Comparison of ENCODE assay signal across 9 cellular contexts in genomic region chr5:99019812-99020697, GRCh38.
A peak's percentile ranks its signal among the peaks of the same experiment; 100 is the strongest.
DNase-seq lines count a peak whose midpoint lies in the region; ATAC-seq, FAIRE-seq and TF ChIP-seq lines count a peak whose summit lies in the region.
"Had no signal": no experiment of that assay in that cellular context is flagged by ENCODE, and none has a peak within 500 bp of the region (broad histone marks: within the 10 kb centered on the region; RNA-seq: fewer than 3 reads in every experiment).

No MANE protein-coding gene starts in this region.

- no peak overlapping the region for H2BK120ac ChIP-seq in IMR-90 (ENCODE audit: low read depth, low read length)

- H2AK5ac ChIP-seq in IMR-90 (ENCODE audit: low read depth, low read length) = no peak overlapping the region

- H3K4me2 ChIP-seq in IMR-90 (ENCODE audit: low read depth, low read length) (peak overlapping the region; percentile 56; the same call in 1 of the 2 replicates), GM12878 (ENCODE audit: control insufficient read depth, insufficient read depth) (no peak overlapping the region), osteoblast (ENCODE audit: insufficient read depth, low read length) (peak overlapping the region; percentile 67)

- H3K27ac ChIP-seq in IMR-90 (ENCODE audit: insufficient read depth, low read length) (no peak overlapping the region), GM12878 (ENCODE audit: control insufficient read depth, insufficient read depth) (no peak overlapping the region), osteoblast (ENCODE audit: low read depth, low read length) (peak overlapping the region; percentile 35)

- dilution Hi-C loops in IMR-90 (cut with HindIII; ENCODE audit: low sequenced_read_pairs, unreplicated experiment) = no loop called here

- H2AFZ ChIP-seq in IMR-90 (replicated peaks; ENCODE audit: low read length, poor library complexity) = no peak overlapping the region
- H2AFZ ChIP-seq in GM12878 (ENCODE audit: control insufficient read depth, low read depth, low read length) = peak overlapping the region; percentile 3
- no peak overlapping the region for H2AFZ ChIP-seq in osteoblast (ENCODE audit: low read length)

- H2BK15ac ChIP-seq in IMR-90 (ENCODE audit: low read depth, low read length) = no peak overlapping the region

- no peak overlapping the region for H3K23ac ChIP-seq in IMR-90 (ENCODE audit: low read depth, low read length)

- intact Hi-C loops in IMR-90 (cut with micrococcal nuclease) = no loop called here
- intact Hi-C loops in GM12878 (cut with micrococcal nuclease; ENCODE audit: unreplicated experiment) = no loop called here

- H3K4me3 Mint-ChIP-seq in activated T-cell treated with anti-CD3 and anti-CD28 coated beads, Interleukin-2, amount 50 U/mL, for 24 hours = no peak overlapping the region
- H3K4me3 Mint-ChIP-seq: B cell had no signal

- ATAC-seq in IMR-90 (ENCODE audit: low read depth) = peak; percentile 87
- ATAC-seq in GM12878 = peak; percentile 87

- no peak overlapping the region for H4K91ac ChIP-seq in IMR-90 (ENCODE audit: insufficient read depth, low read depth, low read length)

- H3K18ac ChIP-seq in IMR-90 (ENCODE audit: low read depth, low read length) = peak overlapping the region; percentile 43; the same call in 1 of the 2 replicates

- H3K9me3 Mint-ChIP-seq in activated T-cell treated with anti-CD3 and anti-CD28 coated beads, Interleukin-2, amount 50 U/mL, for 24 hours = no peaks in the 10 kb centered on the region

- H3K9ac ChIP-seq in IMR-90 (ENCODE audit: low read depth, low read length) (no peak overlapping the region), GM12878 (ENCODE audit: control insufficient read depth, insufficient read depth, low read length) (no peak overlapping the region)

- TF ChIP-seq POLR2A in IMR-90 (IDR thresholded peaks at IDR 0.05; ENCODE audit: low read depth, low read length) = no peak
- no peak for TF ChIP-seq POLR2A in GM12878 (IDR thresholded peaks at IDR 0.05; ENCODE audit: low read depth, low read length)

- no TSS peak for BruUV-seq in IMR-90 (replicated peaks; lab: Mats Ljungman, UMichigan)
- no TSS peak for BruUV-seq in GM12878 (replicated peaks; lab: Mats Ljungman, UMichigan)

- H3K4ac ChIP-seq in IMR-90 (ENCODE audit: low read depth, low read length) = no peak overlapping the region

- H3K36me3 ChIP-seq in IMR-90 (ENCODE audit: control insufficient read depth, insufficient read depth, low read length) (no peaks in the 10 kb centered on the region), GM12878 (ENCODE audit: control insufficient read depth in 2 of 2, insufficient read depth in 2 of 2, low read length in 1 of 2) (no peaks in the 10 kb centered on the region), osteoblast (ENCODE audit: insufficient read depth, low read length) (no peaks in the 10 kb centered on the region)

- H3K56ac ChIP-seq in IMR-90 (ENCODE audit: extremely low read depth, insufficient read depth, low read length) = no peak overlapping the region

- SMC1A ChIA-PET in GM12878 (lab: Charles Lee; ENCODE audit: uncharacterized antibody, unreplicated experiment) = interaction anchor here (0.6 to 1.8 kb wide), 8 partner anchors 12 to 1855 kb away, joined by 3 to 5 read pairs (median 4); no protein-coding TSS in a partner anchor

- H3K27me3 Mint-ChIP-seq in activated T-cell treated with anti-CD3 and anti-CD28 coated beads, Interleukin-2, amount 50 U/mL, for 24 hours = no peaks in the 10 kb centered on the region
- H3K27me3 Mint-ChIP-seq: B cell had no signal

- WGBS in IMR-90 (ENCODE audit: extremely low coverage in 2 of 2, insufficient read length in 1 of 2), 2 experiments = no CpG with 5 or more reads among the region's 3 CpGs
- 60% methylated on average over 3 of the region's 3 CpGs for WGBS in GM12878 (ENCODE audit: insufficient coverage, insufficient replicate concordance, low lambda C conversion rate, missing lambda C conversion rate)

- peaks cover 3% of the 10 kb centered on the region for H3K4me1 ChIP-seq in IMR-90 (ENCODE audit: control insufficient read depth, insufficient read depth, low read length)
- peaks cover 3% of the 10 kb centered on the region; the same call in 1 of the 2 replicates for H3K4me1 ChIP-seq in GM12878 (ENCODE audit: control insufficient read depth, insufficient read depth, low read length)
- H3K4me1 ChIP-seq in osteoblast (ENCODE audit: insufficient read depth, low read length) = peaks cover 17% of the 10 kb centered on the region

- H4K5ac ChIP-seq in IMR-90 (ENCODE audit: low read depth, low read length) = no peak overlapping the region

- H4K20me1 ChIP-seq in IMR-90 (ENCODE audit: insufficient read depth, low read length) (no peaks in the 10 kb centered on the region), GM12878 (ENCODE audit: control insufficient read depth, insufficient read depth) (no peaks in the 10 kb centered on the region), osteoblast (ENCODE audit: insufficient read depth, low read length) (no peaks in the 10 kb centered on the region)

- in situ Hi-C loops in IMR-90 (cut with MboI; ENCODE audit: low sequenced_read_pairs) (no loop called here), GM12878 (cut with MboI) (no loop called here)

- FAIRE-seq in GM12878 (lab: Jason Lieb, UNC) = no peak

- no peak overlapping the region for H4K8ac ChIP-seq in IMR-90 (ENCODE audit: low read depth in 2 of 2, low read length in 2 of 2)

- POLR2A ChIA-PET in IMR-90 (lab: Charles Lee; ENCODE audit: unreplicated experiment) = interaction anchor here (0.6 kb wide), 1 partner anchor 47 kb away, joined by 3 read pairs; no protein-coding TSS in a partner anchor
- POLR2A ChIA-PET in GM12878 (lab: Charles Lee) = interaction anchor here (0.6 to 1.1 kb wide), 2 partner anchors 9 to 11 kb away, joined by 3 read pairs; no protein-coding TSS in a partner anchor

- H3K9me3 ChIP-seq in IMR-90 (ENCODE audit: control insufficient read depth, insufficient read depth, low read length) = no peaks in the 10 kb centered on the region
- H3K9me3 ChIP-seq in GM12878 (replicated peaks; ENCODE audit: control insufficient read depth, insufficient read depth, low read length) = no peaks in the 10 kb centered on the region; the same call in 2 of the 3 replicates
- H3K9me3 ChIP-seq in osteoblast (ENCODE audit: low read depth, low read length) = no peaks in the 10 kb centered on the region

- H3K79me1 ChIP-seq in IMR-90 (ENCODE audit: low read depth in 1 of 2, low read length in 2 of 2) = no peaks in the 10 kb centered on the region

- no peaks in the 10 kb centered on the region for H3K9me1 ChIP-seq in IMR-90 (ENCODE audit: insufficient read depth, low read length)

- H3K4me3 ChIP-seq in IMR-90 (ENCODE audit: insufficient read depth, low read depth, low read length) (no peak overlapping the region), GM12878 (no peak overlapping the region), osteoblast (ENCODE audit: insufficient read depth, low read length) (no peak overlapping the region)

- TF ChIP-seq RAD21 in IMR-90 (IDR thresholded peaks at IDR 0.05; ENCODE audit: low read length) (no peak), GM12878 (IDR thresholded peaks at IDR 0.05; ENCODE audit: insufficient read depth, low read depth, low read length) (no peak)

- RAD21 ChIA-PET in GM12878 (lab: Charles Lee; ENCODE audit: unreplicated experiment) = interaction anchor here (1.5 kb wide), 1 partner anchor 86 kb away, joined by 3 read pairs; no protein-coding TSS in a partner anchor

- H3K27ac Mint-ChIP-seq in activated T-cell treated with anti-CD3 and anti-CD28 coated beads, Interleukin-2, amount 50 U/mL, for 24 hours = no peak overlapping the region
- H3K27ac Mint-ChIP-seq: B cell had no signal

- H2BK5ac ChIP-seq in IMR-90 (ENCODE audit: low read depth, low read length, poor library complexity, severe bottlenecking) = no peak overlapping the region

- CTCF ChIA-PET in IMR-90 (lab: Yijun Ruan, JAX) (interaction anchor here (0.5 kb wide), 1 partner anchor 85 kb away, joined by 5 read pairs; no protein-coding TSS in a partner anchor), GM12878 (lab: Yijun Ruan, JAX) (interaction anchor here (0.7 to 1.8 kb wide), 5 partner anchors 9 to 110 kb away, joined by 3 to 4 read pairs (median 4); no protein-coding TSS in a partner anchor)

- H3K14ac ChIP-seq in IMR-90 (replicated peaks; ENCODE audit: low read depth, low read length) = no peak overlapping the region

- no peak for TF ChIP-seq EP300 in GM12878 (IDR thresholded peaks at IDR 0.05; ENCODE audit: borderline replicate concordance in 1 of 2, control insufficient read depth in 1 of 2, low read depth in 2 of 2, low read length in 2 of 2)

- TF ChIP-seq CTCF in IMR-90 (conservative IDR thresholded peaks at IDR 0.05; ENCODE audit: low read depth, low read length) (no peak), GM12878 (IDR thresholded peaks at IDR 0.05 in 2 of 3, conservative IDR thresholded peaks at IDR 0.05 in 1 of 3; ENCODE audit: control insufficient read depth in 2 of 3, extremely low read depth in 1 of 3, insufficient read depth in 1 of 3, low read depth in 3 of 3, low read length in 3 of 3) (no peak), osteoblast (IDR thresholded peaks at IDR 0.05; ENCODE audit: extremely low read depth, low read depth, low read length) (no peak)

- H2BK20ac ChIP-seq in IMR-90 (ENCODE audit: low read depth, low read length) = no peak overlapping the region

- no peaks in the 10 kb centered on the region for H3K36me3 Mint-ChIP-seq in activated T-cell treated with anti-CD3 and anti-CD28 coated beads, Interleukin-2, amount 50 U/mL, for 24 hours (ENCODE audit: low read depth)

- H2AK9ac ChIP-seq in IMR-90 (replicated peaks; ENCODE audit: low read depth, low read length, poor library complexity) = no peak overlapping the region

- H3K4me1 Mint-ChIP-seq in activated T-cell treated with anti-CD3 and anti-CD28 coated beads, Interleukin-2, amount 50 U/mL, for 24 hours (ENCODE audit: low read depth) = peaks cover 8% of the 10 kb centered on the region

- H3K27me3 ChIP-seq in IMR-90 (ENCODE audit: control insufficient read depth, insufficient read depth, low read length) = peaks cover 4% of the 10 kb centered on the region; the same call in 1 of the 2 replicates
- no peaks in the 10 kb centered on the region for H3K27me3 ChIP-seq in GM12878 (replicated peaks in 1 of 2; ENCODE audit: control insufficient read depth in 2 of 2, insufficient read depth in 2 of 2, low read length in 1 of 2)
- H3K27me3 ChIP-seq in osteoblast (ENCODE audit: insufficient read depth, low read length) = no peaks in the 10 kb centered on the region

- H3K79me2 ChIP-seq in GM12878 (ENCODE audit: control insufficient read depth, insufficient read depth, low read length) = no peaks in the 10 kb centered on the region
- no peaks in the 10 kb centered on the region for H3K79me2 ChIP-seq in osteoblast (ENCODE audit: insufficient read depth, low read length)

- peak; percentile 2 for DNase-seq in NCI-H146 (lab: John Stamatoyannopoulos, UW)
- no peak for DNase-seq in NCI-H146 treated with DMSO at 0.1 percent for 48 hours (lab: John Stamatoyannopoulos, UW; ENCODE audit: unreplicated experiment)
- peak; percentile 87 for DNase-seq in IMR-90
- DNase-seq in GM12878 (ENCODE audit: low read depth, low spot score) = no peak
- peak; percentile 80 for DNase-seq in osteoblast (ENCODE audit: insufficient read length, low spot score, missing footprints)
- no peak for DNase-seq in activated T-cell treated with anti-CD3 and anti-CD28 coated beads, Interleukin-2, amount 50 U/mL, for 24 hours
- DNase-seq in epidermal melanocyte (ENCODE audit: insufficient read length, low spot score) = no peak
- no peak for DNase-seq in activated CD4-positive, CD25-positive, alpha-beta regulatory T cell (lab: John Stamatoyannopoulos, UW)

Comparison
In these comparisons a context has a peak if more than half of its experiments do, and no peak if none do; other contexts are left out.
1. DNase-seq: peak in NCI-H146 (single experiment), IMR-90 (single experiment) and osteoblast (single experiment); none in NCI-H146 treated with DMSO at 0.1 percent for 48 hours (single experiment), GM12878 (single experiment), activated T-cell treated with anti-CD3 and anti-CD28 coated beads, Interleukin-2, amount 50 U/mL, for 24 hours (single experiment), epidermal melanocyte (single experiment) and activated CD4-positive, CD25-positive, alpha-beta regulatory T cell (0 of 4).